ENCODE assay signal across 6 cellular contexts in the genomic region with DNA sequence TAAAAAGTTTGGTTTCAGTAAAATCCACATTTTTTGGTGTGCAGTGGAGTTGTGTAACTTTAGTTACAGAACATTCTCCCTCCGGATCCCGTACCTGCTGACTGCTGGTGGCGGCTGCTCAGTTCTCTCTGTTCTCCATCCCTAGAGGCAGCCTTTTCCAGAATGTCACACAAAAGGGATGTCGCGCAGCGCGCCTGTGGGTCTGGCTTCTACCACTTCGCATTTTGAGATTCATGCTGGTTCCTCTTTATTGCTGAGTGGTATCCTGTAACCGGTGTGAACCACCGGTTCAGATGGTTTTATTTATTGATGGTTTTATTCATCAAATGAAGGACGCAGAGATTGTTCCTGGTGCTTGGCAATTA. TPM values are rescaled to one million over a fixed set of nuclear protein-coding genes. Genes with fewer than 3 reads are reported as not detected.
DNase-seq lines count a peak whose midpoint lies in the region; ATAC-seq and TF ChIP-seq lines count a peak whose summit lies in the region.

No MANE protein-coding gene starts in this region.

- no peaks in the 10 kb centered on the region for H4K20me1 ChIP-seq in smooth muscle cell (ENCODE audit: low read depth)

- WGBS in smooth muscle cell (ENCODE audit: low lambda C conversion rate) = 40% methylated on average over 11 of the region's 11 CpGs

- H3K27ac ChIP-seq in smooth muscle cell (ENCODE audit: low read depth) = no peak overlapping the region

- peaks cover 4% of the 10 kb centered on the region for H3K27me3 Mint-ChIP-seq in T-helper 2 cell treated with Interferon-gamma antibody and Interleukin-4, amounts not matched to agents 5 μg/mL and 100 μg/mL, for 36 hours (ENCODE audit: low read depth)
- no peaks in the 10 kb centered on the region for H3K27me3 Mint-ChIP-seq in central memory CD8-positive, alpha-beta T cell

- H3K9ac ChIP-seq in smooth muscle cell (ENCODE audit: low read depth) = no peak overlapping the region

- no peaks in the 10 kb centered on the region for H3K9me3 Mint-ChIP-seq in T-helper 2 cell treated with Interferon-gamma antibody and Interleukin-4, amounts not matched to agents 5 μg/mL and 100 μg/mL, for 36 hours
- H3K9me3 Mint-ChIP-seq in central memory CD8-positive, alpha-beta T cell = no peaks in the 10 kb centered on the region

- H3K36me3 Mint-ChIP-seq in T-helper 2 cell treated with Interferon-gamma antibody and Interleukin-4, amounts not matched to agents 5 μg/mL and 100 μg/mL, for 36 hours (ENCODE audit: low read depth) = peaks cover 8% of the 10 kb centered on the region
- H3K36me3 Mint-ChIP-seq in central memory CD8-positive, alpha-beta T cell (ENCODE audit: insufficient read depth) = peaks cover 10% of the 10 kb centered on the region

- DNase-seq in T-helper 2 cell treated with Interferon-gamma antibody and Interleukin-4, amounts not matched to agents 5 μg/mL and 100 μg/mL, for 36 hours (ENCODE audit: low spot score) = no peak
- no peak for DNase-seq in T-helper 2 cell
- no peak for DNase-seq in central memory CD8-positive, alpha-beta T cell (ENCODE audit: low spot score in 2 of 2)
- no peak for DNase-seq in smooth muscle cell (lab: John Stamatoyannopoulos, UW; ENCODE audit: unreplicated experiment)
- DNase-seq in NCI-H1048 (lab: John Stamatoyannopoulos, UW) = no peak
- no peak for DNase-seq in RPMI8226

- H3K9me3 ChIP-seq in smooth muscle cell (replicated peaks; ENCODE audit: low read depth) = no peaks in the 10 kb centered on the region

- H3K4me1 Mint-ChIP-seq in T-helper 2 cell treated with Interferon-gamma antibody and Interleukin-4, amounts not matched to agents 5 μg/mL and 100 μg/mL, for 36 hours (ENCODE audit: low read depth) = peaks cover 19% of the 10 kb centered on the region
- H3K4me1 Mint-ChIP-seq in central memory CD8-positive, alpha-beta T cell = peaks cover 18% of the 10 kb centered on the region

- H3K27me3 ChIP-seq in smooth muscle cell (ENCODE audit: low read depth) = no peaks in the 10 kb centered on the region

- H3K4me3 Mint-ChIP-seq in T-helper 2 cell treated with Interferon-gamma antibody and Interleukin-4, amounts not matched to agents 5 μg/mL and 100 μg/mL, for 36 hours = peak overlapping the region; percentile 79
- H3K4me3 Mint-ChIP-seq in central memory CD8-positive, alpha-beta T cell = peak overlapping the region; percentile 78

- H3K27ac Mint-ChIP-seq in T-helper 2 cell treated with Interferon-gamma antibody and Interleukin-4, amounts not matched to agents 5 μg/mL and 100 μg/mL, for 36 hours = peak overlapping the region; percentile 71
- peak overlapping the region; percentile 61 for H3K27ac Mint-ChIP-seq in central memory CD8-positive, alpha-beta T cell (ENCODE audit: low read depth)

- H3K4me3 ChIP-seq in smooth muscle cell = peak overlapping the region; percentile 42

- peak overlapping the region; percentile 86 for H3K4me2 ChIP-seq in smooth muscle cell

- no peak for TF ChIP-seq CTCF in smooth muscle cell (IDR thresholded peaks at IDR 0.05; ENCODE audit: borderline replicate concordance, insufficient read depth, poor library complexity, severe bottlenecking)

- peaks cover 17% of the 10 kb centered on the region for H3K4me1 ChIP-seq in smooth muscle cell (ENCODE audit: low read depth)

- H3F3A ChIP-seq in smooth muscle cell (ENCODE audit: low read depth) = no peaks in the 10 kb centered on the region

- ATAC-seq in central memory CD8-positive, alpha-beta T cell (replicated peaks; ENCODE audit: extremely low read depth, poor library complexity, severe bottlenecking) = no peak

- peaks cover 7% of the 10 kb centered on the region for H3K79me2 ChIP-seq in smooth muscle cell (ENCODE audit: low read depth)

- H2AFZ ChIP-seq in smooth muscle cell (ENCODE audit: low read depth) = peak overlapping the region; percentile 92

- no peaks in the 10 kb centered on the region for H3K36me3 ChIP-seq in smooth muscle cell (ENCODE audit: low read depth)

RNA-seq across cellular contexts. Expression of a gene that starts 1.0 kb away (rescaled TPM):
- total RNA-seq in smooth muscle cell = 3.0 and 4.6 TPM in 2 replicates
- polyA plus RNA-seq in smooth muscle cell = 13.4 and 17.6 TPM in 2 replicates

RNA-seq across cellular contexts. Expression of a gene that starts 15.1 kb away (rescaled TPM):
- 9.5 and 9.8 TPM in 2 replicates for total RNA-seq in smooth muscle cell
- polyA plus RNA-seq in smooth muscle cell = 18.6 and 23.4 TPM in 2 replicates

RNA-seq across cellular contexts. Expression of a gene that starts 15.4 kb away (rescaled TPM):
- total RNA-seq in smooth muscle cell = 50.2 and 60.6 TPM in 2 replicates
- 111 and 141 TPM in 2 replicates for polyA plus RNA-seq in smooth muscle cell

RNA-seq across cellular contexts. Expression of a gene that starts 57.7 kb away (rescaled TPM):
- total RNA-seq in smooth muscle cell = 0.13 and 0.67 TPM in 2 replicates
- polyA plus RNA-seq in smooth muscle cell = 0.61 TPM in 2 replicates

RNA-seq across cellular contexts. Expression of a gene that starts 58.4 kb away (rescaled TPM):
- not detected in 2 replicates for total RNA-seq in smooth muscle cell
- not detected in 2 replicates for polyA plus RNA-seq in smooth muscle cell
